1 cellular context compared by ENCODE assay signal in genomic region chr1:89689234-89689633, GRCh38.
TF ChIP-seq lines count a peak whose summit lies in the region.

No MANE protein-coding gene starts in this region.

TF ChIP-seq in K562, 482 proteins besides CTCF, POLR2A, EP300 and RAD21 (continued from another document):
- TF ChIP-seq ZBTB11 (CRISPR knock-in tag; IDR thresholded peaks at IDR 0.05) (no peak), PHF20 (IDR thresholded peaks at IDR 0.05; ENCODE audit: partially characterized antibody) (no peak), KHSRP (IDR thresholded peaks at IDR 0.05) (no peak), HDAC2 (IDR thresholded peaks at IDR 0.05) (no peak), RBM25 (IDR thresholded peaks at IDR 0.05; ENCODE audit: low read depth, low read length, severe bottlenecking) (no peak), IRF9 (tag; IDR thresholded peaks at IDR 0.05) (no peak), MEIS2 (IDR thresholded peaks at IDR 0.05; ENCODE audit: partially characterized antibody) (peak; percentile 74), ZBTB49 (CRISPR knock-in tag; IDR thresholded peaks at IDR 0.05; ENCODE audit: borderline replicate concordance) (no peak)
